ENCODE assay signal across 25 cellular contexts in the genomic region with DNA sequence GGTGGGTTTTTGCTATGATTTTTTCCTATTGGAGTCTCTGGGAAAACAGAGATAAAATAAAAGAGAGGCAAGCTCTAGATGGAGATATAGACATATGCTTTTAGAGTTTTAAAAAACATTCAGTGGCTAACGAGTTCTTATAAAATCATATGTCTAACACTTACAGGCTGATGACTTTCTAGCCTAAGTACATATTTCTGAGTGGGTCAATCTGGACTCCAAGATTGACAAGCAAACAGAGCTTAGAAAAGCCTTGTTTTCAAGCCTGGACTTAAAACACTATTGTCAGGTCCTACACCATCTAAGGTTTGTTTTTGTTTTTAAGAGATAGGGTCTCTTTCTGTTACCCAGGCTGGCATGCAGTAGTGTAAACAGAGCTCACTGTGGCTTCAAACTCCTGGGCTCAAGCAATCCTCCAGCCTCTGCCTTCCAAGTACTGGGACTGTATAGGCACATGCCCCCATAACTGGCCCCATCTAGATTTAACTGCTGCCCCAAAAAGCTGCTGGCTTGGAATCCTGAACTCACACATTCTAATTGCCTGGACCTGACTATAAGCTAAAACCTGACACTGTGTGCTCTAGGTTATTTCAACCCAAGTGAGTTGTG.
DNase-seq lines count a peak whose midpoint lies in the region; ATAC-seq, FAIRE-seq and TF ChIP-seq lines count a peak whose summit lies in the region.
"Had no signal": no experiment of that assay in that cellular context is flagged by ENCODE, and none has a peak within 500 bp of the region (broad histone marks: within the 10 kb centered on the region; RNA-seq: fewer than 3 reads in every experiment).

No MANE protein-coding gene starts in this region.

- ATAC-seq in activated CD8-positive, alpha-beta T cell treated with anti-CD3 and anti-CD28 coated beads for 36 hours = no peak
- no peak for ATAC-seq in activated CD8-positive, alpha-beta T cell treated with anti-CD3 and anti-CD28 coated beads, Interleukin-2, amount 10 ng/mL, durations not matched to agents 7 days and 5 days
- ATAC-seq: GM12878, HepG2 had no signal

- FAIRE-seq in HTR-8/SVneo (lab: Jason Lieb, UNC) = no peak
- FAIRE-seq: GM12878, HepG2 had no signal

- no peaks in the 10 kb centered on the region for H3K4me1 ChIP-seq in CD4-positive, alpha-beta memory T cell (ENCODE audit: insufficient read depth, low read length)
- peaks cover 8% of the 10 kb centered on the region for H3K4me1 ChIP-seq in endodermal cell (ENCODE audit: control insufficient read depth, insufficient read depth, low read length)

- H3K4me1 Mint-ChIP-seq in activated CD8-positive, alpha-beta T cell treated with anti-CD3 and anti-CD28 coated beads for 36 hours (ENCODE audit: low read depth) = peaks cover 2% of the 10 kb centered on the region
- H3K4me1 Mint-ChIP-seq in activated CD8-positive, alpha-beta T cell treated with anti-CD3 and anti-CD28 coated beads, Interleukin-2, amount 10 ng/mL, durations not matched to agents 7 days and 5 days (ENCODE audit: low read depth) = no peaks in the 10 kb centered on the region
- H3K4me1 Mint-ChIP-seq in CD4-positive, alpha-beta memory T cell = peaks cover 0 to 5% (median 0%) of the 10 kb centered on the region in 4 donors
- H3K4me1 Mint-ChIP-seq in endodermal cell (peaks cover 6% of the 10 kb centered on the region), nephron progenitor cell (no peaks in the 10 kb centered on the region), chondrocyte (ENCODE audit: low read depth) (peaks cover 17% of the 10 kb centered on the region)
- H3K4me1 Mint-ChIP-seq: H9 had no signal

- 94% methylated on average over 1 of the region's 1 CpG; no CpG with 5 or more reads in 1 of the 2 experiments for WGBS in endodermal cell (ENCODE audit: insufficient coverage in 1 of 2, insufficient read length in 1 of 2), 2 experiments

- H3K27ac ChIP-seq in CD4-positive, alpha-beta memory T cell (ENCODE audit: low read depth, low read length) = no peak overlapping the region
- H3K27ac ChIP-seq in endodermal cell (ENCODE audit: low read depth, low read length) = no peak overlapping the region
- H3K27ac ChIP-seq: RWPE1 had no signal

- peak overlapping the region; percentile 22 for H3K27ac Mint-ChIP-seq in activated CD8-positive, alpha-beta T cell treated with anti-CD3 and anti-CD28 coated beads for 36 hours
- H3K27ac Mint-ChIP-seq in activated CD8-positive, alpha-beta T cell treated with anti-CD3 and anti-CD28 coated beads, Interleukin-2, amount 10 ng/mL, durations not matched to agents 7 days and 5 days = no peak overlapping the region
- H3K27ac Mint-ChIP-seq in CD4-positive, alpha-beta memory T cell = peak overlapping the region in 6 of 7 donors; percentile 65 to 87 (median 82)
- H3K27ac Mint-ChIP-seq in endodermal cell (peak overlapping the region; percentile 42), nephron progenitor cell (peak overlapping the region; percentile 64), chondrocyte (ENCODE audit: unreplicated experiment) (no peak overlapping the region)

- H3K27me3 Mint-ChIP-seq in activated CD8-positive, alpha-beta T cell treated with anti-CD3 and anti-CD28 coated beads for 36 hours = no peaks in the 10 kb centered on the region
- H3K27me3 Mint-ChIP-seq in activated CD8-positive, alpha-beta T cell treated with anti-CD3 and anti-CD28 coated beads, Interleukin-2, amount 10 ng/mL, durations not matched to agents 7 days and 5 days (ENCODE audit: low read depth) = no peaks in the 10 kb centered on the region
- no peaks in the 10 kb centered on the region for H3K27me3 Mint-ChIP-seq in CD4-positive, alpha-beta memory T cell
- H3K27me3 Mint-ChIP-seq in endodermal cell (ENCODE audit: insufficient read depth) (no peaks in the 10 kb centered on the region), nephron progenitor cell (ENCODE audit: low read depth, poor library complexity) (no peaks in the 10 kb centered on the region), chondrocyte (ENCODE audit: low read depth) (no peaks in the 10 kb centered on the region)

- no peak for DNase-seq in activated CD8-positive, alpha-beta T cell treated with anti-CD3 and anti-CD28 coated beads for 36 hours
- no peak for DNase-seq in activated CD8-positive, alpha-beta T cell treated with anti-CD3 and anti-CD28 coated beads, Interleukin-2, amount 10 ng/mL, durations not matched to agents 7 days and 5 days
- no peak for DNase-seq in CD4-positive, alpha-beta memory T cell
- DNase-seq in endodermal cell (no peak), nephron progenitor cell (no peak), NCI-H345 treated with DMSO at 0.1 percent for 48 hours (lab: John Stamatoyannopoulos, UW; ENCODE audit: unreplicated experiment) (no peak), chondrocyte (ENCODE audit: low spot score) (no peak), HTR-8/SVneo (ENCODE audit: insufficient read length, low spot score) (no peak)
- DNase-seq: 8988T; C1 segment of cervical spinal cord; COR-L47; DMS 273 treated with DMSO at 0.1 percent for 48 hours; DMS79 treated with DMSO at 0.1 percent for 48 hours; H9; KG1; NCI-H1092 treated with DMSO at 0.1 percent for 48 hours; NCI-H1436 treated with DMSO at 0.1 percent for 48 hours; NCI-H2029; NCI-H2227 treated with DMSO at 0.1 percent for 48 hours; NCI-H774; NK-92 treated with Interleukin-12 subunit alpha and Interleukin-12 subunit beta, amount 100 ng/mL, for 24 hours; SIG-M5 had no signal

- H3K9me3 ChIP-seq in CD4-positive, alpha-beta memory T cell (ENCODE audit: control insufficient read depth in 1 of 2, low read length in 2 of 2) = no peaks in the 10 kb centered on the region
- no peaks in the 10 kb centered on the region for H3K9me3 ChIP-seq in endodermal cell (ENCODE audit: control insufficient read depth, low read length)

- no peak overlapping the region for H3K4me3 ChIP-seq in CD4-positive, alpha-beta memory T cell (ENCODE audit: low read length in 2 of 2)
- no peak overlapping the region for H3K4me3 ChIP-seq in endodermal cell (ENCODE audit: low read length)
- H3K4me3 ChIP-seq: GM12878 had no signal

- POLR2A ChIA-PET in activated CD8-positive, alpha-beta T cell treated with anti-CD3 and anti-CD28 coated beads for 36 hours (lab: Charles Lee) = interaction anchor here (0.6 kb wide), 1 partner anchor 317 kb away, joined by 3 read pairs; no protein-coding TSS in a partner anchor
- POLR2A ChIA-PET in activated CD8-positive, alpha-beta T cell treated with anti-CD3 and anti-CD28 coated beads, Interleukin-2, amount 10 ng/mL, durations not matched to agents 7 days and 5 days (lab: Charles Lee) = interaction anchor here (0.6 kb wide), 1 partner anchor 68 kb away, joined by 3 read pairs; no protein-coding TSS in a partner anchor
- POLR2A ChIA-PET in CD4-positive, alpha-beta memory T cell (lab: Charles Lee; ENCODE audit: partially characterized antibody) = interaction anchor here (0.6 to 1.3 kb wide), 3 partner anchors 12 to 533 kb away, joined by 3 to 4 read pairs (median 3); no protein-coding TSS in a partner anchor

- no peak overlapping the region for H3K9ac ChIP-seq in endodermal cell (ENCODE audit: extremely low read depth, low read length, poor library complexity, severe bottlenecking)

- CTCF ChIA-PET in activated CD8-positive, alpha-beta T cell treated with anti-CD3 and anti-CD28 coated beads for 36 hours (lab: Charles Lee) = interaction anchor here (1.1 kb wide), 1 partner anchor 10 kb away, joined by 3 read pairs; no protein-coding TSS in a partner anchor
- CTCF ChIA-PET in activated CD8-positive, alpha-beta T cell treated with anti-CD3 and anti-CD28 coated beads, Interleukin-2, amount 10 ng/mL, durations not matched to agents 7 days and 5 days (lab: Charles Lee) = interaction anchor here (1.1 to 4.2 kb wide), 6 partner anchors 13 to 470 kb away, joined by 3 to 13 read pairs (median 5); no protein-coding TSS in a partner anchor
- CTCF ChIA-PET in CD4-positive, alpha-beta memory T cell (lab: Charles Lee; ENCODE audit: partially characterized antibody) = interaction anchor here (0.6 to 1.9 kb wide), 5 partner anchors 12 to 673 kb away, joined by 3 to 5 read pairs (median 3); no protein-coding TSS in a partner anchor

- no peak overlapping the region for H3K4me3 Mint-ChIP-seq in activated CD8-positive, alpha-beta T cell treated with anti-CD3 and anti-CD28 coated beads for 36 hours
- H3K4me3 Mint-ChIP-seq in activated CD8-positive, alpha-beta T cell treated with anti-CD3 and anti-CD28 coated beads, Interleukin-2, amount 10 ng/mL, durations not matched to agents 7 days and 5 days = no peak overlapping the region
- H3K4me3 Mint-ChIP-seq in CD4-positive, alpha-beta memory T cell = no peak overlapping the region
- H3K4me3 Mint-ChIP-seq in endodermal cell (no peak overlapping the region), nephron progenitor cell (no peak overlapping the region), chondrocyte (ENCODE audit: unreplicated experiment) (no peak overlapping the region)
- H3K4me3 Mint-ChIP-seq: H9 had no signal

- TF ChIP-seq CTCF in activated CD8-positive, alpha-beta T cell treated with anti-CD3 and anti-CD28 coated beads for 36 hours (IDR thresholded peaks at IDR 0.05) = no peak
- TF ChIP-seq CTCF in endodermal cell (conservative IDR thresholded peaks at IDR 0.05) = no peak
- no peak for TF ChIP-seq CTCF in nephron progenitor cell (IDR thresholded peaks at IDR 0.05)
- TF ChIP-seq CTCF in chondrocyte (IDR thresholded peaks at IDR 0.05) = no peak

- no peaks in the 10 kb centered on the region for H3K27me3 ChIP-seq in CD4-positive, alpha-beta memory T cell (ENCODE audit: insufficient read depth, low read length)
- no peaks in the 10 kb centered on the region for H3K27me3 ChIP-seq in endodermal cell (ENCODE audit: control insufficient read depth, insufficient read depth, low read length, poor library complexity, severe bottlenecking)

- peaks cover 11% of the 10 kb centered on the region for H3K36me3 Mint-ChIP-seq in activated CD8-positive, alpha-beta T cell treated with anti-CD3 and anti-CD28 coated beads for 36 hours (ENCODE audit: low read depth)
- peaks cover 28% of the 10 kb centered on the region for H3K36me3 Mint-ChIP-seq in activated CD8-positive, alpha-beta T cell treated with anti-CD3 and anti-CD28 coated beads, Interleukin-2, amount 10 ng/mL, durations not matched to agents 7 days and 5 days (ENCODE audit: low read depth)
- peaks cover 29 to 58% of the 10 kb centered on the region in 2 donors for H3K36me3 Mint-ChIP-seq in CD4-positive, alpha-beta memory T cell
- H3K36me3 Mint-ChIP-seq in endodermal cell (ENCODE audit: low read depth) (peaks cover 9% of the 10 kb centered on the region), nephron progenitor cell (ENCODE audit: low read depth) (peaks cover 2% of the 10 kb centered on the region), chondrocyte (ENCODE audit: low read depth) (peaks cover 10% of the 10 kb centered on the region)

- no peaks in the 10 kb centered on the region for H3K9me3 Mint-ChIP-seq in activated CD8-positive, alpha-beta T cell treated with anti-CD3 and anti-CD28 coated beads for 36 hours
- no peaks in the 10 kb centered on the region for H3K9me3 Mint-ChIP-seq in activated CD8-positive, alpha-beta T cell treated with anti-CD3 and anti-CD28 coated beads, Interleukin-2, amount 10 ng/mL, durations not matched to agents 7 days and 5 days (ENCODE audit: insufficient read depth)
- no peaks in the 10 kb centered on the region for H3K9me3 Mint-ChIP-seq in CD4-positive, alpha-beta memory T cell
- H3K9me3 Mint-ChIP-seq in endodermal cell = no peaks in the 10 kb centered on the region
- no peaks in the 10 kb centered on the region for H3K9me3 Mint-ChIP-seq in nephron progenitor cell
- no peaks in the 10 kb centered on the region for H3K9me3 Mint-ChIP-seq in chondrocyte (ENCODE audit: low read depth)
- H3K9me3 Mint-ChIP-seq: H9 had no signal

- intact Hi-C loops in activated CD8-positive, alpha-beta T cell treated with anti-CD3 and anti-CD28 coated beads for 36 hours (cut with micrococcal nuclease) = no loop called here
- intact Hi-C loops in CD4-positive, alpha-beta memory T cell (cut with micrococcal nuclease) = loop anchor here (10.0 kb wide), 1 partner anchor 49 kb away; no protein-coding TSS in a partner anchor

- peaks cover 69% of the 10 kb centered on the region for H3K36me3 ChIP-seq in CD4-positive, alpha-beta memory T cell (ENCODE audit: insufficient read depth, low read length)
- H3K36me3 ChIP-seq in endodermal cell (ENCODE audit: control insufficient read depth, insufficient read depth, low read length) = peaks cover 52% of the 10 kb centered on the region

Comparison
In these comparisons a context has a peak if more than half of its experiments do, and no peak if none do; other contexts are left out.
1. H3K27ac Mint-ChIP-seq: peak in activated CD8-positive, alpha-beta T cell treated with anti-CD3 and anti-CD28 coated beads for 36 hours (single experiment), CD4-positive, alpha-beta memory T cell (6 of 7), endodermal cell (single experiment) and nephron progenitor cell (single experiment); none in activated CD8-positive, alpha-beta T cell treated with anti-CD3 and anti-CD28 coated beads, Interleukin-2, amount 10 ng/mL, durations not matched to agents 7 days and 5 days (single experiment) and chondrocyte (single experiment).